18 cellular contexts compared by ENCODE assay signal in the genomic region with DNA sequence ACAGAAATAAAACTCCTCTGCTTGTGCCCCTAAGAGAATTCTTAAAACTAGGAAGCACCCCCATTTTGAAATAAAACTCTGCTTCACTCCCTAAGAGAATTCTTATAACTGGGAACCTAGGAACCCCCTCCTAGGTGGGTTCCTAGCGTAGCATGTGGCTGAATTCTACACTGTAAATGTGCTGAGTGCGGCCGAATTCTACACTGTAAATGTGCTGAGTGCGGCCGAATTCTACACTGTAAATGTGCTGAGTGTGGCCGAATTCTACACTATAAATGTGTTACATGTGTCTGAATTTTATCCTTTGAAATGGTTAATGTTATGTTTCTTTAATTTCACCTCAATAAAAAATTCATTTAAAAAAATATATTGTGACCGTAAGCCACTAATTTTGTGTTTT.
A peak's percentile ranks its signal among the peaks of the same experiment; 100 is the strongest.
DNase-seq lines count a peak whose midpoint lies in the region; ATAC-seq, FAIRE-seq and TF ChIP-seq lines count a peak whose summit lies in the region.
"Had no signal": no experiment of that assay in that cellular context is flagged by ENCODE, and none has a peak within 500 bp of the region (broad histone marks: within the 10 kb centered on the region; RNA-seq: fewer than 3 reads in every experiment).

No MANE protein-coding gene starts in this region.

- TF ChIP-seq CTCF in A549 (IDR thresholded peaks at IDR 0.05), result no peak
- no peak for TF ChIP-seq CTCF in parathyroid adenoma (IDR thresholded peaks at IDR 0.05)

- peak overlapping the region; percentile 64 for H2AFZ ChIP-seq in parathyroid adenoma
- H2AFZ ChIP-seq: GM23338 had no signal

- no peaks in the 10 kb centered on the region for H3K27me3 ChIP-seq in parathyroid adenoma (ENCODE audit: control insufficient read depth, insufficient read depth, low read length)

- H3K4me1 ChIP-seq in A549 (no peaks in the 10 kb centered on the region), parathyroid adenoma (peaks cover 3% of the 10 kb centered on the region)
- H3K4me1 ChIP-seq: HAP-1 had no signal

- no peaks in the 10 kb centered on the region for H3K9me3 Mint-ChIP-seq in immature natural killer cell
- H3K9me3 Mint-ChIP-seq: CD4-positive, alpha-beta memory T cell; HFFc6 had no signal

- H3K4me2 ChIP-seq in A549 (no peak overlapping the region), parathyroid adenoma (ENCODE audit: low read length) (no peak overlapping the region)
- H3K4me2 ChIP-seq: GM23338 had no signal

- ATAC-seq in A549 (no peak), GM19463 (IDR thresholded peaks at IDR 0.05; ENCODE audit: unreplicated experiment) (no peak), GM21619 (IDR thresholded peaks at IDR 0.05; ENCODE audit: unreplicated experiment) (no peak)
- ATAC-seq: GM23338 had no signal

- H3K9ac ChIP-seq in SK-N-MC (ENCODE audit: insufficient read length), result peak overlapping the region; percentile 48
- H3K9ac ChIP-seq in parathyroid adenoma, result no peak overlapping the region

- no peaks in the 10 kb centered on the region for H3K79me2 ChIP-seq in parathyroid adenoma

- H3K36me3 ChIP-seq in SK-N-MC (ENCODE audit: insufficient read depth, low read length) (no peaks in the 10 kb centered on the region), parathyroid adenoma (ENCODE audit: control insufficient read depth, insufficient read depth, low read length) (no peaks in the 10 kb centered on the region)
- H3K36me3 ChIP-seq: HAP-1 had no signal

- H3K9me3 ChIP-seq in A549 (no peaks in the 10 kb centered on the region), SK-N-MC (ENCODE audit: low read depth, low read length) (no peaks in the 10 kb centered on the region), parathyroid adenoma (ENCODE audit: control insufficient read depth, low read length) (no peaks in the 10 kb centered on the region)
- H3K9me3 ChIP-seq: HAP-1 had no signal

- WGBS in A549 (ENCODE audit: missing lambda C conversion rate), result 64% methylated on average over 7 of the region's 7 CpGs

- no peak for TF ChIP-seq POLR2A in A549 (IDR thresholded peaks at IDR 0.05; ENCODE audit: low read length)

- H3K4me3 ChIP-seq in A549, result no peak overlapping the region
- peak overlapping the region; percentile 70 for H3K4me3 ChIP-seq in SK-N-MC
- no peak overlapping the region for H3K4me3 ChIP-seq in parathyroid adenoma (ENCODE audit: low read depth, low read length)
- H3K4me3 ChIP-seq: GM23338, HAP-1 had no signal

- peaks cover 0 to 4% (median 0%) of the 10 kb centered on the region in 3 donors for H3K27me3 Mint-ChIP-seq in immature natural killer cell (ENCODE audit: low read depth in 3 of 3)

- no peak for TF ChIP-seq EP300 in A549 (IDR thresholded peaks at IDR 0.05)

- peaks cover 11 to 40% (median 22%) of the 10 kb centered on the region in 3 donors for H3K36me3 Mint-ChIP-seq in immature natural killer cell
- H3K36me3 Mint-ChIP-seq: CD4-positive, alpha-beta memory T cell had no signal

- H3K4me3 Mint-ChIP-seq in immature natural killer cell, result peak overlapping the region in 2 of 5 donors; percentile 17 to 58
- H3K4me3 Mint-ChIP-seq: CD4-positive, alpha-beta memory T cell; GM23338; HFFc6 had no signal

- CTCF ChIA-PET in A549 (lab: Yijun Ruan, JAX), result no interaction called here

- H3K27ac Mint-ChIP-seq in immature natural killer cell, result peak overlapping the region in 4 of 6 donors; percentile 46 to 94 (median 78)
- H3K27ac Mint-ChIP-seq: CD4-positive, alpha-beta memory T cell; GM23338; HFFc6 had no signal

- POLR2A ChIA-PET in A549 (lab: Yijun Ruan, JAX), result no interaction called here

- peaks cover 61 to 86% of the 10 kb centered on the region in 2 donors for H3K4me1 Mint-ChIP-seq in immature natural killer cell
- H3K4me1 Mint-ChIP-seq: GM23338 had no signal

- DNase-seq in A549 (ENCODE audit: low read depth in 1 of 2, low spot score in 1 of 2), result no peak
- no peak for DNase-seq in SK-N-MC (ENCODE audit: low read depth, low spot score)
- no peak for DNase-seq in immature natural killer cell
- DNase-seq in NCI-H345 (lab: John Stamatoyannopoulos, UW), result no peak
- DNase-seq: 8988T; Calu3; CD4-positive, alpha-beta memory T cell; COR-L47; GF-D8; HFFc6 had no signal

- TF ChIP-seq RAD21 in A549 (conservative IDR thresholded peaks at IDR 0.05 in 1 of 2, IDR thresholded peaks at IDR 0.05 in 1 of 2), result no peak

- H3K27ac ChIP-seq in A549, result no peak overlapping the region
- H3K27ac ChIP-seq in SK-N-MC, result peak overlapping the region; percentile 94
- no peak overlapping the region for H3K27ac ChIP-seq in parathyroid adenoma

- FAIRE-seq in A549 (lab: Jason Lieb, UNC), result no peak
- FAIRE-seq: GM12891, GM18507, H54 had no signal

TF ChIP-seq in A549, 52 proteins besides CTCF, POLR2A, EP300 and RAD21:
- TF ChIP-seq MAFK (IDR thresholded peaks at IDR 0.05; ENCODE audit: partially characterized antibody) (peak; percentile 78), RCOR1 (IDR thresholded peaks at IDR 0.05; ENCODE audit: low read depth, low read length) (no peak)
